In the genomic region with DNA sequence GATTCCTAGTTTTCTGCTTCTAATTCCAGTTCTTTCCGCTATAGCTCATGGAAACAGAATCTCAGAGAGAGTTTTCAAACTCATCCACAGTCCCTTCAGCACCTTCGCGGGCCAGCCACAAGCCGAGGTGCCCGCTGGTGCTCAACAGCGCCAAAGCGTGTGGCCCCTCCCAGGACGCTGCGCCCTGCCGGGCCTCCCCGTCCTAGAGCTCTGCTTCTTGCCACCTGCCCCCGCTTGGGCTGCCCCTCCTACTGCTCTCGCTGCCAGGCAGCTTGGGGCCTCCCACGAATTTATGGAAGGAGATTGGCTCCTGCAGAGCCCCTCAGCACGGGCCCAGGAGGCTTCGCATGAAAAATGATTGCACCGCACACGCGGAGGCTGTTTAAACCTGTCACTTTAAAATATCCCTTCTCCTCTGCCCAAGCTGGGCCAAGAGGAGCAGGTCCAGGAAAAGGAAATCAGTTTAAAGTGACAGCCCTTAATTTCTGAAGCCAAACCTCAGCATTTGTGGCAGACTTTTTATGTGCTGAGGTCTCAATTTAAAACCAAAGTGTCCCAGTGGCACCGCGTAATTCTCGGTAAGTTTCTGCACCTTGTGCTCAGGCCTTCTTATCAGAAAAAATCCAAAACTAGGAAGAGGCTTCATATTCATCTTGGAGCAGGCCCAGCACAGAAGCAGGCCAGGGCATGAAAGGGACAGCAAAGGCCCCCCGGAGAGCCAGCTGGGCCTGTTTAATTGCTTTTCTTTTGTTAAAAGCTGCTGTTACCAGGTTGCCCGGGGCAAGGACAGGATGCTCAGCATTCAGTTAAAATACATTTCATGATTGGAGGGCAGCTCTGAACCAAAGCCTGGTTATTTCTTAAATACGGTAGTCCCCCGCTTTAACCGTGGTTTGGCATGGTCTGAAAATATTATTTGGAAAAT, we compare ENCODE assay signal across 10 cellular contexts.
DNase-seq lines count a peak whose midpoint lies in the region; ATAC-seq and TF ChIP-seq lines count a peak whose summit lies in the region.
"Had no signal": no experiment of that assay in that cellular context is flagged by ENCODE, and none has a peak within 500 bp of the region (broad histone marks: within the 10 kb centered on the region; RNA-seq: fewer than 3 reads in every experiment).

No MANE protein-coding gene starts in this region.

- H3K79me2 ChIP-seq in H9 (ENCODE audit: insufficient read depth, low read length), result no peaks in the 10 kb centered on the region

- no peak overlapping the region for H2BK15ac ChIP-seq in H9 (ENCODE audit: low read depth, low read length)

- H3K27me3 ChIP-seq in H9 (ENCODE audit: insufficient read depth, low read length), result no peaks in the 10 kb centered on the region

- peak; percentile 88 for DNase-seq in H9
- DNase-seq in NCI-H345 treated with DMSO at 0.1 percent for 48 hours (lab: John Stamatoyannopoulos, UW; ENCODE audit: unreplicated experiment), result peak; percentile 73
- DNase-seq in left ventricle myocardium superior, result peak; percentile 34
- peak in 7 of 10 donors; percentile 29 to 93 (median 52) for DNase-seq in posterior cingulate gyrus
- no peak for DNase-seq in immature natural killer cell
- DNase-seq in HuH-7 (ENCODE audit: low spot score), result no peak
- no peak for DNase-seq in activated CD4-positive, alpha-beta T cell treated with anti-CD3 and anti-CD28 coated beads, Interleukin-2, amount 50 U/mL, for 48 hours
- DNase-seq in activated T-helper 1 cell treated with anti-CD3 and anti-CD28 coated beads, Interleukin-12 subunit alpha, Interleukin-12 subunit beta, Interleukin-2, Interleukin-4 antibody, amounts not matched to agents 30 ng/mL and 10 ng/mL and 1 ng/mL, durations not matched to agents 14 hours and 24 hours and 36 hours (ENCODE audit: low spot score), result no peak
- DNase-seq: CD4-positive, CD25-positive, alpha-beta regulatory T cell; tibial artery had no signal

- no peaks in the 10 kb centered on the region for H3K79me1 ChIP-seq in H9 (ENCODE audit: insufficient read depth, low read depth, low read length, poor library complexity, severe bottlenecking)

- H3K27ac ChIP-seq in H9 (ENCODE audit: insufficient read length, low read depth, low read length), result no peak overlapping the region
- H3K27ac ChIP-seq: tibial artery had no signal

- no peak overlapping the region for H2BK20ac ChIP-seq in H9 (ENCODE audit: low read depth, low read length, poor library complexity, severe bottlenecking)

- no peak overlapping the region for H4K5ac ChIP-seq in H9 (ENCODE audit: insufficient read length, low read depth, low read length)

- H3K36me3 Mint-ChIP-seq in H9 (ENCODE audit: insufficient read depth in 1 of 3, low read depth in 3 of 3) (peaks cover 0 to 3% (median 3%) of the 10 kb centered on the region in 3 experiments; a peak in 6 of 7 replicates), immature natural killer cell (no peaks in the 10 kb centered on the region)
- no peaks in the 10 kb centered on the region for H3K36me3 Mint-ChIP-seq in activated T-helper 1 cell treated with anti-CD3 and anti-CD28 coated beads, Interleukin-12 subunit alpha, Interleukin-12 subunit beta, Interleukin-2, Interleukin-4 antibody, amounts not matched to agents 30 ng/mL and 10 ng/mL and 1 ng/mL, durations not matched to agents 14 hours and 24 hours and 36 hours (ENCODE audit: low read depth)
- H3K36me3 Mint-ChIP-seq: CD4-positive, CD25-positive, alpha-beta regulatory T cell had no signal

- H3T11ph ChIP-seq in H9 (ENCODE audit: low read length), result no peak overlapping the region

- H2BK12ac ChIP-seq in H9 (ENCODE audit: insufficient read length, low read depth, low read length), result no peak overlapping the region

- WGBS in H9 (ENCODE audit: extremely low coverage, insufficient read length, low lambda C conversion rate), result no CpG with 5 or more reads among the region's 27 CpGs

- H3K14ac ChIP-seq in H9 (ENCODE audit: insufficient read depth, low read length), result peak overlapping the region; percentile 62; the same call in 1 of the 2 replicates

- ATAC-seq in left ventricle myocardium superior, result peak; percentile 84

- no peak overlapping the region for H3K18ac ChIP-seq in H9 (ENCODE audit: insufficient read length, low read depth, low read length)

- H3K56ac ChIP-seq in H9 (ENCODE audit: insufficient read length, low read depth, low read length), result no peak overlapping the region

- H3K4me3 Mint-ChIP-seq in H9 (peak overlapping the region; percentile 38 to 41; a peak in 3 of 5 replicates), immature natural killer cell (no peak overlapping the region)
- no peak overlapping the region for H3K4me3 Mint-ChIP-seq in activated T-helper 1 cell treated with anti-CD3 and anti-CD28 coated beads, Interleukin-12 subunit alpha, Interleukin-12 subunit beta, Interleukin-2, Interleukin-4 antibody, amounts not matched to agents 30 ng/mL and 10 ng/mL and 1 ng/mL, durations not matched to agents 14 hours and 24 hours and 36 hours
- H3K4me3 Mint-ChIP-seq: CD4-positive, CD25-positive, alpha-beta regulatory T cell had no signal

- no peak overlapping the region for H2BK120ac ChIP-seq in H9 (ENCODE audit: low read depth, low read length, poor library complexity, severe bottlenecking)

- no peak overlapping the region for H4K91ac ChIP-seq in H9 (ENCODE audit: insufficient read length, low read depth, low read length)

- no peak overlapping the region for H3K27ac Mint-ChIP-seq in H9
- no peak overlapping the region for H3K27ac Mint-ChIP-seq in immature natural killer cell
- no peak overlapping the region for H3K27ac Mint-ChIP-seq in activated T-helper 1 cell treated with anti-CD3 and anti-CD28 coated beads, Interleukin-12 subunit alpha, Interleukin-12 subunit beta, Interleukin-2, Interleukin-4 antibody, amounts not matched to agents 30 ng/mL and 10 ng/mL and 1 ng/mL, durations not matched to agents 14 hours and 24 hours and 36 hours
- H3K27ac Mint-ChIP-seq: CD4-positive, CD25-positive, alpha-beta regulatory T cell had no signal

- no peaks in the 10 kb centered on the region for H3K23me2 ChIP-seq in H9 (ENCODE audit: insufficient read length, low read depth, low read length, poor library complexity, severe bottlenecking)

- no peak overlapping the region for H3K23ac ChIP-seq in H9 (ENCODE audit: insufficient read length, low read depth, low read length)

- intact Hi-C loops in left ventricle myocardium superior (cut with micrococcal nuclease) (no loop called here), posterior cingulate gyrus (cut with DNase I) (no loop called here)
- intact Hi-C loops in activated T-helper 1 cell treated with anti-CD3 and anti-CD28 coated beads, Interleukin-12 subunit alpha, Interleukin-12 subunit beta, Interleukin-2, Interleukin-4 antibody, amounts not matched to agents 30 ng/mL and 10 ng/mL and 1 ng/mL, durations not matched to agents 14 hours and 24 hours and 36 hours (cut with micrococcal nuclease), result no loop called here

- H2AFZ ChIP-seq in H9 (ENCODE audit: low read length), result no peak overlapping the region

- H3K9me3 Mint-ChIP-seq in H9, result peaks cover 3 to 7% of the 10 kb centered on the region in 2 experiments
- H3K9me3 Mint-ChIP-seq in immature natural killer cell, result peaks cover 0 to 2% (median 0%) of the 10 kb centered on the region in 6 donors
- H3K9me3 Mint-ChIP-seq in activated T-helper 1 cell treated with anti-CD3 and anti-CD28 coated beads, Interleukin-12 subunit alpha, Interleukin-12 subunit beta, Interleukin-2, Interleukin-4 antibody, amounts not matched to agents 30 ng/mL and 10 ng/mL and 1 ng/mL, durations not matched to agents 14 hours and 24 hours and 36 hours, result peaks cover 2% of the 10 kb centered on the region

- H3K4me1 Mint-ChIP-seq in H9, result peaks cover 33 to 51% of the 10 kb centered on the region in 2 experiments
- no peaks in the 10 kb centered on the region for H3K4me1 Mint-ChIP-seq in immature natural killer cell
- H3K4me1 Mint-ChIP-seq in activated T-helper 1 cell treated with anti-CD3 and anti-CD28 coated beads, Interleukin-12 subunit alpha, Interleukin-12 subunit beta, Interleukin-2, Interleukin-4 antibody, amounts not matched to agents 30 ng/mL and 10 ng/mL and 1 ng/mL, durations not matched to agents 14 hours and 24 hours and 36 hours (ENCODE audit: low read depth), result no peaks in the 10 kb centered on the region
- H3K4me1 Mint-ChIP-seq: CD4-positive, CD25-positive, alpha-beta regulatory T cell had no signal

- H4K20me1 ChIP-seq in H9 (ENCODE audit: control insufficient read depth, insufficient read depth, insufficient read length), result no peaks in the 10 kb centered on the region

- TF ChIP-seq CTCF in H9 (conservative IDR thresholded peaks at IDR 0.05), result 0 out of 3 replicates have a peak, but pooled peaks have one; percentile 14

- peak overlapping the region; percentile 36 for H3K4me2 ChIP-seq in H9 (ENCODE audit: insufficient read depth, insufficient read length, low read length)

- no peak overlapping the region for H3K4ac ChIP-seq in H9 (ENCODE audit: low read depth, low read length)

- H3K27me3 Mint-ChIP-seq in H9 (ENCODE audit: low read depth) (peaks cover 57% of the 10 kb centered on the region), immature natural killer cell (ENCODE audit: low read depth in 3 of 3) (peaks cover 0 to 4% (median 2%) of the 10 kb centered on the region in 3 donors)
- peaks cover under 1% of the 10 kb centered on the region for H3K27me3 Mint-ChIP-seq in activated T-helper 1 cell treated with anti-CD3 and anti-CD28 coated beads, Interleukin-12 subunit alpha, Interleukin-12 subunit beta, Interleukin-2, Interleukin-4 antibody, amounts not matched to agents 30 ng/mL and 10 ng/mL and 1 ng/mL, durations not matched to agents 14 hours and 24 hours and 36 hours (ENCODE audit: insufficient read depth)
- H3K27me3 Mint-ChIP-seq: CD4-positive, CD25-positive, alpha-beta regulatory T cell had no signal

- no peaks in the 10 kb centered on the region for H3K9me3 ChIP-seq in H9 (ENCODE audit: control insufficient read depth, low read depth, low read length)
- H3K9me3 ChIP-seq: tibial artery had no signal

- no peak overlapping the region for H2AK5ac ChIP-seq in H9 (ENCODE audit: insufficient read length, low read length)

- no peak overlapping the region for H2BK5ac ChIP-seq in H9 (ENCODE audit: insufficient read length, low read length)

- peaks cover 4% of the 10 kb centered on the region; the same call in 1 of the 2 replicates for H3K4me1 ChIP-seq in H9 (ENCODE audit: insufficient read depth, low read length)
- H3K4me1 ChIP-seq: tibial artery had no signal

- no peak overlapping the region for H4K8ac ChIP-seq in H9 (replicated peaks; ENCODE audit: insufficient read length, low read depth, low read length)

- H3K9ac ChIP-seq in H9 (ENCODE audit: extremely low read depth, insufficient read length, low read length), result no peak overlapping the region

Comparison
In these comparisons a context has a peak if more than half of its experiments do, and no peak if none do; other contexts are left out.
1. DNase-seq: peak in H9 (single experiment), NCI-H345 treated with DMSO at 0.1 percent for 48 hours (single experiment), left ventricle myocardium superior (single experiment) and posterior cingulate gyrus (7 of 10); none in immature natural killer cell (0 of 3), HuH-7 (single experiment), activated CD4-positive, alpha-beta T cell treated with anti-CD3 and anti-CD28 coated beads, Interleukin-2, amount 50 U/mL, for 48 hours (0 of 2) and activated T-helper 1 cell treated with anti-CD3 and anti-CD28 coated beads, Interleukin-12 subunit alpha, Interleukin-12 subunit beta, Interleukin-2, Interleukin-4 antibody, amounts not matched to agents 30 ng/mL and 10 ng/mL and 1 ng/mL, durations not matched to agents 14 hours and 24 hours and 36 hours (single experiment).
2. H3K4me3 Mint-ChIP-seq: peak in H9 (2 of 2); none in immature natural killer cell (0 of 5) and activated T-helper 1 cell treated with anti-CD3 and anti-CD28 coated beads, Interleukin-12 subunit alpha, Interleukin-12 subunit beta, Interleukin-2, Interleukin-4 antibody, amounts not matched to agents 30 ng/mL and 10 ng/mL and 1 ng/mL, durations not matched to agents 14 hours and 24 hours and 36 hours (single experiment).